Comparison of ENCODE assay signal across 17 cellular contexts in genomic region chr11:68810164-68810563, GRCh38. TPM values are rescaled to one million over a fixed set of nuclear protein-coding genes. Genes with fewer than 3 reads are reported as not detected.
DNase-seq lines count a peak whose midpoint lies in the region; ATAC-seq and TF ChIP-seq lines count a peak whose summit lies in the region.
"Had no signal": no experiment of that assay in that cellular context is flagged by ENCODE, and none has a peak within 500 bp of the region (broad histone marks: within the 10 kb centered on the region; RNA-seq: fewer than 3 reads in every experiment).

No MANE protein-coding gene starts in this region.

- 44 to 49% (median 46%) methylated on average over 6 to 7 of the region's 7 CpGs for WGBS in heart left ventricle, 4 donors
- 24 to 38% (median 25%) methylated on average over 7 of the region's 7 CpGs for WGBS in psoas muscle, 3 donors

- ATAC-seq in heart left ventricle (peak; percentile 83 to 92 (median 88)), psoas muscle (peak; percentile 88 to 94 (median 92)), GM19395 (IDR thresholded peaks at IDR 0.05; ENCODE audit: unreplicated experiment) (no peak)
- ATAC-seq: HCT116 had no signal

- no peak for TF ChIP-seq POLR2A in heart left ventricle (IDR thresholded peaks at IDR 0.05)

- H3K27me3 ChIP-seq in heart left ventricle = no peaks in the 10 kb centered on the region
- no peaks in the 10 kb centered on the region for H3K27me3 ChIP-seq in psoas muscle (ENCODE audit: insufficient read depth in 3 of 3, low read length in 2 of 3)
- H3K27me3 ChIP-seq: MG63, Peyer's patch had no signal

- H3K9me3 ChIP-seq in heart left ventricle (no peaks in the 10 kb centered on the region), psoas muscle (no peaks in the 10 kb centered on the region)
- H3K9me3 ChIP-seq: MG63, Peyer's patch had no signal

- H3K36me3 ChIP-seq in heart left ventricle (peaks cover 0 to 88% (median 61%) of the 10 kb centered on the region in 9 donors), psoas muscle (ENCODE audit: insufficient read depth in 1 of 2, low read depth in 1 of 2) (peaks cover 2 to 48% of the 10 kb centered on the region in 2 donors)

- H3K4me1 ChIP-seq in heart left ventricle = peaks cover 0 to 26% (median 16%) of the 10 kb centered on the region in 12 donors
- H3K4me1 ChIP-seq in psoas muscle = peaks cover 16% of the 10 kb centered on the region

- peak; percentile 42 for DNase-seq in RPMI8226
- peak; percentile 78 to 92 (median 82) for DNase-seq in heart left ventricle
- DNase-seq in psoas muscle = peak; percentile 80 to 90
- DNase-seq in A172 (ENCODE audit: low spot score) = no peak
- DNase-seq in foreskin fibroblast = no peak
- no peak for DNase-seq in NCI-H2227 treated with DMSO at 0.1 percent for 48 hours (lab: John Stamatoyannopoulos, UW)
- DNase-seq: DMS153; MG63; NCI-H1930; NCI-H526; Peyer's patch; stimulated activated CD4-positive, alpha-beta T cell treated with anti-CD3 and anti-CD28 coated beads, Interleukin-1b, Interleukin-23, amount 100 ng/mL, for 48 hours; T-helper 1 cell had no signal

- H3K4me3 ChIP-seq in heart left ventricle (no peak overlapping the region), psoas muscle (no peak overlapping the region), foreskin fibroblast (ENCODE audit: low read depth in 1 of 2, low read length in 2 of 2) (no peak overlapping the region)
- H3K4me3 ChIP-seq: lung, MG63, Peyer's patch had no signal

- H3K27ac ChIP-seq in C4-2B (peak overlapping the region; percentile 37), heart left ventricle (peak overlapping the region in 11 of 12 donors; percentile 44 to 81 (median 59)), psoas muscle (peak overlapping the region; percentile 81)
- H3K27ac ChIP-seq: Peyer's patch had no signal

- TF ChIP-seq CTCF in C4-2B (conservative IDR thresholded peaks at IDR 0.05) = no peak
- no peak for TF ChIP-seq CTCF in heart left ventricle (IDR thresholded peaks at IDR 0.05)
- no peak for TF ChIP-seq CTCF in psoas muscle (IDR thresholded peaks at IDR 0.05)
- TF ChIP-seq CTCF in foreskin fibroblast (IDR thresholded peaks at IDR 0.05; ENCODE audit: low read depth, low read length) = no peak

- intact Hi-C loops in heart left ventricle (cut with DNase I) = loop anchor here in 1 of 10 donors (10.0 kb wide), 1 partner anchor 55 kb away; the partner anchor contains the start of gene TESMIN
- intact Hi-C loops in psoas muscle (cut with DNase I) = loop anchor here (2.0 kb wide), 2 partner anchors 29 to 31 kb away; partner anchors contain the start of gene CPT1A (in 1 of the 2)

RNA-seq across cellular contexts. Expression of gene CPT1A, which starts 31.6 kb away (rescaled TPM):
- 100 to 1,000 TPM in 1 of 9 donors, 10 to 100 TPM in 8; 33.0 to 116 (median 51.9) TPM for total RNA-seq in heart left ventricle
- 10 to 100 TPM; 20.9 to 38.5 TPM for polyA plus RNA-seq in heart left ventricle
- total RNA-seq in psoas muscle = 10 to 100 TPM in 3 of 4 donors, 1 to 10 TPM in 1; 9.7 to 29.2 (median 15.0) TPM
- polyA plus RNA-seq in psoas muscle = 10 to 100 TPM in 2 of 3 donors, 1 to 10 TPM in 1; 8.6 to 12.9 (median 11.5) TPM
- total RNA-seq in A172 (2014; rRNA removed; shearing (Covaris generic)) = 8.0 and 13.1 TPM in 2 replicates

RNA-seq across cellular contexts. Expression of gene TESMIN, which starts 58.8 kb away (rescaled TPM):
- total RNA-seq in heart left ventricle = 1 to 10 TPM in 2 of 9 donors, under 1 TPM in 6, not detected in 1; 0.12 to 2.0 (median 0.55) TPM
- under 1 TPM; 0.15 to 0.34 TPM for polyA plus RNA-seq in heart left ventricle
- under 1 TPM; 0.24 to 0.44 (median 0.37) TPM for total RNA-seq in psoas muscle
- under 1 TPM; 0.03 to 0.25 (median 0.07) TPM for polyA plus RNA-seq in psoas muscle
- total RNA-seq in A172 (2014; rRNA removed; shearing (Covaris generic)) = not detected in 2 replicates

Comparison
In these comparisons a context has a peak if more than half of its experiments do, and no peak if none do; other contexts are left out.
1. DNase-seq: peak in RPMI8226 (single experiment), heart left ventricle (5 of 5) and psoas muscle (2 of 2); none in A172 (single experiment), foreskin fibroblast (0 of 2) and NCI-H2227 treated with DMSO at 0.1 percent for 48 hours (single experiment).
2. Peak in every context shown above with its lines, with median percentiles within 50 percentile points of each other: H3K27ac ChIP-seq.